Comparison of ENCODE assay signal across 18 cellular contexts in genomic region chr22:31550871-31551370, GRCh38.
"Had no signal": no experiment of that assay in that cellular context is flagged by ENCODE, and none has a peak within 500 bp of the region (broad histone marks: within the 10 kb centered on the region; RNA-seq: fewer than 3 reads in every experiment).

No MANE protein-coding gene starts in this region.

- H3K4me3 Mint-ChIP-seq: activated B cell treated with CpG ODN at 0.5 μM for 24 hours; activated CD4-positive, alpha-beta T cell treated with anti-CD3 and anti-CD28 coated beads, Interleukin-2, amount 10 ng/mL, durations not matched to agents 7 days and 5 days; activated naive CD4-positive, alpha-beta T cell treated with anti-CD3 and anti-CD28 coated beads for 36 hours; neural crest cell had no signal

- H3K9me3 Mint-ChIP-seq: activated B cell treated with CpG ODN at 0.5 μM for 24 hours; activated CD4-positive, alpha-beta T cell treated with anti-CD3 and anti-CD28 coated beads, Interleukin-2, amount 10 ng/mL, durations not matched to agents 7 days and 5 days; activated naive CD4-positive, alpha-beta T cell treated with anti-CD3 and anti-CD28 coated beads for 36 hours; neural crest cell had no signal

- DNase-seq: activated B cell treated with CpG ODN at 0.5 μM for 24 hours; activated CD4-positive, alpha-beta T cell treated with anti-CD3 and anti-CD28 coated beads, Interleukin-2, amount 10 ng/mL, durations not matched to agents 7 days and 5 days; activated naive CD4-positive, alpha-beta T cell treated with anti-CD3 and anti-CD28 coated beads for 36 hours; activated T-cell treated with anti-CD3 and anti-CD28 coated beads, Interleukin-2, amount 50 U/mL, for 1 hour; adrenal gland; effector CD4-positive, alpha-beta T cell; heart left ventricle; kidney; retina; spleen; stimulated activated naive CD4-positive, alpha-beta T cell; substantia nigra; SW 1271; tibial artery; uterus had no signal

- ATAC-seq: gastroesophageal sphincter, heart left ventricle, left lobe of liver had no signal

- H3K27me3 Mint-ChIP-seq: activated B cell treated with CpG ODN at 0.5 μM for 24 hours; activated CD4-positive, alpha-beta T cell treated with anti-CD3 and anti-CD28 coated beads, Interleukin-2, amount 10 ng/mL, durations not matched to agents 7 days and 5 days had no signal

- H3K4me1 Mint-ChIP-seq: neural crest cell had no signal

- H3K27ac Mint-ChIP-seq: activated B cell treated with CpG ODN at 0.5 μM for 24 hours; activated naive CD4-positive, alpha-beta T cell treated with anti-CD3 and anti-CD28 coated beads for 36 hours had no signal
